In the genomic region with DNA sequence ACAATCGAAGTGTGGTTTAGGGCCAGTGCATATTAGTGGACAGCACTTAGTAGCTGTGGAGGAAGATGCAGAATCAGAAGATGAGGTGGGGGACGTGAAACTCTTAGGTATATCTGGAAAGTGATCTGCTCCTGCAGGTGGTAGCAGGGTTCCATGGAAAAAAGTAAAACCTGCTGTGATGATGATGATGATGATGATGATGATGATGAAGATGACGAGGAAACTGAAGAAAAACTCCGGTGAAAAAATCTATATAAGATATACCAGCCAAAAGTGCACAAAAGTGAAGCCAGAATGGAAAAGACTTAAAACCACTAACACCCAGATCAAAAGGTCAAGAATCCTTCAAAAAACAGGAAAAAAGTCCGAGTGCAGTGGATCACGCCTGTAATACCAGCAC, we compare ENCODE assay signal across 35 cellular contexts.
"Had no signal": no experiment of that assay in that cellular context is flagged by ENCODE, and none has a peak within 500 bp of the region (broad histone marks: within the 10 kb centered on the region; RNA-seq: fewer than 3 reads in every experiment).

No MANE protein-coding gene starts in this region.

- H3K4me3 ChIP-seq: MG63 had no signal

- H3K9me3 ChIP-seq: MG63 had no signal

- H3K36me3 ChIP-seq: MG63 had no signal

- DNase-seq: Karpas-422, Kasumi-1, MG63, MM.1S, MV-4-11, NCI-H1048, NCI-H1092, NCI-H1092 treated with DMSO at 0.1 percent for 48 hours, NCI-H1105, NCI-H1105 treated with DMSO at 0.1 percent for 48 hours, NCI-H1417, NCI-H1417 treated with DMSO at 0.1 percent for 48 hours, NCI-H1436, NCI-H1436 treated with DMSO at 0.1 percent for 48 hours, NCI-H146, NCI-H1694, NCI-H1694 treated with DMSO at 0.1 percent for 48 hours, NCI-H187, NCI-H187 treated with DMSO at 0.1 percent for 48 hours, NCI-H1930, NCI-H2029, NCI-H2029 treated with DMSO at 0.1 percent for 48 hours, NCI-H2081, NCI-H2081 treated with DMSO at 0.1 percent for 48 hours, NCI-H2107, NCI-H2171, NCI-H2171 treated with DMSO at 0.1 percent for 48 hours, NCI-H2227 treated with DMSO at 0.1 percent for 48 hours, NCI-H226, NCI-H345, NCI-H446, NCI-H446 treated with DMSO at 0.1 percent for 48 hours, NCI-H510A, NCI-H510A treated with DMSO at 0.1 percent for 48 hours, NCI-H524 had no signal

- H3K27me3 ChIP-seq: MG63 had no signal
